In the genomic region with DNA sequence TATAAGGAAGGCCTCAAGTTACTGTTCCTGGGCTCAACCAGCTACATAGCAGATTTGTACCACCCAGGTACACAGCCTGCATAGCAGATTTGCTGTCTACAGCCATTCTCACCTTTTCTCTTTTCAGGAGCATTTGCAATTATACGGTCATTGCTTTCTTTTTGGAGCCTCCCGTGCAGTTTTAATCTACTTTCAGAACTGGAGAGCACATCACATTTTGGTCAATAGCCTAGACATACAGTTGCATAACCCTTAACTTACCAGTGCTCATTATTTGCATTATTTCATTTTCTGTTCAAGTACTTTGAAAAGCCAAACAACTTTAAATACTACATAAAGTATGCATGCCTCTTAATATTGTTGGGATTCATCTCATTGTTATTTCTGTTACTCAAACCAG, we compare ENCODE assay signal across 25 cellular contexts.
DNase-seq lines count a peak whose midpoint lies in the region; ATAC-seq, FAIRE-seq and TF ChIP-seq lines count a peak whose summit lies in the region.
"Had no signal": no experiment of that assay in that cellular context is flagged by ENCODE, and none has a peak within 500 bp of the region (broad histone marks: within the 10 kb centered on the region; RNA-seq: fewer than 3 reads in every experiment).

No MANE protein-coding gene starts in this region.

- TF ChIP-seq POLR2A in HepG2 (IDR thresholded peaks at IDR 0.05; ENCODE audit: insufficient read depth in 1 of 2, low read depth in 2 of 2, low read length in 2 of 2) (no peak), IMR-90 (IDR thresholded peaks at IDR 0.05; ENCODE audit: low read depth, low read length) (no peak)

- H3K9me1 ChIP-seq in IMR-90 (ENCODE audit: insufficient read depth, low read length), result no peaks in the 10 kb centered on the region

- H3K14ac ChIP-seq in IMR-90 (replicated peaks; ENCODE audit: low read depth, low read length), result no peak overlapping the region

- H3K4me3 ChIP-seq in liver (ENCODE audit: low read depth in 1 of 3, low read length in 3 of 3) (no peak overlapping the region), HepG2 (replicated peaks in 1 of 3; ENCODE audit: insufficient read depth in 1 of 3, low read depth in 2 of 3, low read length in 3 of 3) (no peak overlapping the region), IMR-90 (ENCODE audit: insufficient read depth, low read depth, low read length) (no peak overlapping the region)
- H3K4me3 ChIP-seq: BLaER1, GM12878 had no signal

- no peak for DNase-seq in HepG2 (ENCODE audit: low spot score)
- DNase-seq in IMR-90, result no peak
- no peak for DNase-seq in left lobe of liver (ENCODE audit: low spot score)
- DNase-seq in NCI-H1694 (lab: John Stamatoyannopoulos, UW), result no peak
- DNase-seq: ACHN; BE2C; C1 segment of cervical spinal cord; CD4-positive, alpha-beta memory T cell; CD4-positive, CD25-positive, alpha-beta regulatory T cell; CD8-positive, alpha-beta memory T cell; COR-L47; DMS 273 treated with DMSO at 0.1 percent for 48 hours; DMS153; DMS53; DMS79; DND-41; EL; GDM1 had no signal

- no peak overlapping the region for H2AK5ac ChIP-seq in IMR-90 (ENCODE audit: low read depth, low read length)

- FAIRE-seq in HepG2 (lab: Jason Lieb, UNC), result no peak
- FAIRE-seq: A204.1, GM12878 had no signal

- H2BK15ac ChIP-seq in IMR-90 (ENCODE audit: low read depth, low read length), result no peak overlapping the region

- H2BK20ac ChIP-seq in IMR-90 (ENCODE audit: low read depth, low read length), result no peak overlapping the region

- intact Hi-C loops in HepG2 (cut with micrococcal nuclease; ENCODE audit: unreplicated experiment), result no loop called here
- intact Hi-C loops in IMR-90 (cut with micrococcal nuclease), result no loop called here

- H3K27me3 ChIP-seq in liver (ENCODE audit: control insufficient read depth in 4 of 4, insufficient read depth in 4 of 4, low read length in 3 of 4), result no peaks in the 10 kb centered on the region
- H3K27me3 ChIP-seq in HepG2 (ENCODE audit: control insufficient read depth in 1 of 2, insufficient read depth in 2 of 2, low read length in 2 of 2), result no peaks in the 10 kb centered on the region
- no peaks in the 10 kb centered on the region for H3K27me3 ChIP-seq in IMR-90 (ENCODE audit: control insufficient read depth, insufficient read depth, low read length)
- H3K27me3 ChIP-seq: BE2C, BLaER1 had no signal

- ATAC-seq in HepG2 (no peak), IMR-90 (ENCODE audit: low read depth) (0 out of 2 replicates have a peak, but pooled peaks have one; percentile 27), left lobe of liver (peak; percentile 63), GM18868 (IDR thresholded peaks at IDR 0.05; ENCODE audit: unreplicated experiment) (no peak), GM21423 (IDR thresholded peaks at IDR 0.05; ENCODE audit: unreplicated experiment) (no peak)
- ATAC-seq: GM12878 had no signal

- peak overlapping the region in 1 of 2 experiments; percentile 16; a peak in 1 of 4 replicates for H4K8ac ChIP-seq in IMR-90 (ENCODE audit: low read depth in 2 of 2, low read length in 2 of 2)

- H2AFZ ChIP-seq in HepG2 (ENCODE audit: low read length) (no peak overlapping the region), IMR-90 (replicated peaks; ENCODE audit: low read length, poor library complexity) (no peak overlapping the region)

- TF ChIP-seq RAD21 in liver (IDR thresholded peaks at IDR 0.05) (no peak), HepG2 (CRISPR knock-in tag; IDR thresholded peaks at IDR 0.05) (no peak), IMR-90 (IDR thresholded peaks at IDR 0.05; ENCODE audit: low read length) (no peak)

- dilution Hi-C loops in IMR-90 (cut with HindIII; ENCODE audit: low sequenced_read_pairs, unreplicated experiment), result no loop called here

- H3K9me3 ChIP-seq in liver (ENCODE audit: control insufficient read depth in 4 of 4, low read length in 3 of 4) (no peaks in the 10 kb centered on the region), HepG2 (ENCODE audit: low read length) (no peaks in the 10 kb centered on the region), IMR-90 (ENCODE audit: control insufficient read depth, insufficient read depth, low read length) (no peaks in the 10 kb centered on the region)
- H3K9me3 ChIP-seq: BE2C, BLaER1 had no signal

- no peak overlapping the region for H2AK9ac ChIP-seq in IMR-90 (replicated peaks; ENCODE audit: low read depth, low read length, poor library complexity)

- BruUV-seq in HepG2 (replicated peaks; lab: Mats Ljungman, UMichigan), result no TSS peak
- BruUV-seq in IMR-90 (replicated peaks; lab: Mats Ljungman, UMichigan), result no TSS peak

- H3K4ac ChIP-seq in IMR-90 (ENCODE audit: low read depth, low read length), result no peak overlapping the region

- H3K27ac ChIP-seq in liver (ENCODE audit: low read depth in 1 of 2, low read length in 2 of 2), result no peak overlapping the region
- no peak overlapping the region for H3K27ac ChIP-seq in HepG2 (ENCODE audit: extremely low read length, insufficient read depth, low read length)
- H3K27ac ChIP-seq in IMR-90 (ENCODE audit: insufficient read depth, low read length), result no peak overlapping the region
- H3K27ac ChIP-seq: 22Rv1, BLaER1 had no signal

- H2BK5ac ChIP-seq in IMR-90 (ENCODE audit: low read depth, low read length, poor library complexity, severe bottlenecking), result no peak overlapping the region

- peaks cover 2 to 19% (median 11%) of the 10 kb centered on the region in 4 donors for H3K4me1 ChIP-seq in liver (ENCODE audit: control insufficient read depth in 4 of 4, insufficient read depth in 4 of 4, low read length in 3 of 4)
- peaks cover 28% of the 10 kb centered on the region for H3K4me1 ChIP-seq in HepG2 (ENCODE audit: insufficient read depth, low read length)
- peaks cover 4% of the 10 kb centered on the region; the same call in 1 of the 2 replicates for H3K4me1 ChIP-seq in IMR-90 (ENCODE audit: control insufficient read depth, insufficient read depth, low read length)
- H3K4me1 ChIP-seq: BLaER1 had no signal

- H3K79me2 ChIP-seq in HepG2 (ENCODE audit: insufficient read depth, low read length), result no peaks in the 10 kb centered on the region

- H3K56ac ChIP-seq in IMR-90 (ENCODE audit: extremely low read depth, insufficient read depth, low read length), result no peak overlapping the region

- 26% methylated on average over 2 of the region's 2 CpGs for WGBS in liver
- WGBS in HepG2 (ENCODE audit: low lambda C conversion rate), result 86% methylated on average over 2 of the region's 2 CpGs
- WGBS in IMR-90 (ENCODE audit: extremely low coverage in 2 of 2, insufficient read length in 1 of 2), 2 experiments, result 90% methylated on average over 2 of the region's 2 CpGs; no CpG with 5 or more reads in 1 of the 2 experiments

- H3K9ac ChIP-seq in liver (ENCODE audit: low read depth in 1 of 2, low read length in 2 of 2) (no peak overlapping the region), HepG2 (ENCODE audit: insufficient read depth, low read depth, low read length) (no peak overlapping the region), IMR-90 (ENCODE audit: low read depth, low read length) (no peak overlapping the region)
- H3K9ac ChIP-seq: BLaER1 had no signal

- no peak overlapping the region for H3K23ac ChIP-seq in IMR-90 (ENCODE audit: low read depth, low read length)

- H3K4me2 ChIP-seq in HepG2 (ENCODE audit: low read depth, low read length) (no peak overlapping the region), IMR-90 (ENCODE audit: low read depth, low read length) (no peak overlapping the region)
- H3K4me2 ChIP-seq: BLaER1 had no signal

- CTCF ChIA-PET in HepG2 (lab: Yijun Ruan, JAX; ENCODE audit: low intra/inter-chr PET ratio, low total read pairs) (no interaction called here), IMR-90 (lab: Yijun Ruan, JAX) (no interaction called here)

- POLR2A ChIA-PET in HepG2 (lab: Yijun Ruan, JAX), result no interaction called here
- POLR2A ChIA-PET in IMR-90 (lab: Charles Lee; ENCODE audit: unreplicated experiment), result no interaction called here

- no peak overlapping the region for H4K91ac ChIP-seq in IMR-90 (ENCODE audit: insufficient read depth, low read depth, low read length)

- H2BK120ac ChIP-seq in IMR-90 (ENCODE audit: low read depth, low read length), result no peak overlapping the region

- in situ Hi-C loops in HepG2 (cut with HindIII; ENCODE audit: extremely low pct_ligation_motif_present, low pct_unique_long_range_greater_than_20kb), result no loop called here
- in situ Hi-C loops in IMR-90 (cut with MboI; ENCODE audit: low sequenced_read_pairs), result no loop called here

- peaks cover 14 to 84% (median 73%) of the 10 kb centered on the region in 4 donors for H3K36me3 ChIP-seq in liver (ENCODE audit: control insufficient read depth in 4 of 4, insufficient read depth in 3 of 4, low read depth in 1 of 4, low read length in 3 of 4)
- H3K36me3 ChIP-seq in HepG2 (replicated peaks in 1 of 2; ENCODE audit: control insufficient read depth in 1 of 2, insufficient read depth in 2 of 2, low read length in 2 of 2), result peaks cover 47 to 74% of the 10 kb centered on the region in 2 experiments
- peaks cover 2% of the 10 kb centered on the region; the same call in 1 of the 2 replicates for H3K36me3 ChIP-seq in IMR-90 (ENCODE audit: control insufficient read depth, insufficient read depth, low read length)
- H3K36me3 ChIP-seq: BE2C had no signal

- TF ChIP-seq EP300 in HepG2 (IDR thresholded peaks at IDR 0.05; ENCODE audit: low read depth in 2 of 2, low read length in 2 of 2) (no peak), HepG2 (CRISPR knock-in tag; IDR thresholded peaks at IDR 0.05; ENCODE audit: borderline replicate concordance) (no peak)

- H3K18ac ChIP-seq in IMR-90 (ENCODE audit: low read depth, low read length), result no peak overlapping the region; the same call in 1 of the 2 replicates

- no peak for TF ChIP-seq CTCF in liver (IDR thresholded peaks at IDR 0.05; ENCODE audit: low read depth, low read length, missing input control)
- TF ChIP-seq CTCF in HepG2 (CRISPR knock-in tag; IDR thresholded peaks at IDR 0.05), result no peak
- TF ChIP-seq CTCF in IMR-90 (conservative IDR thresholded peaks at IDR 0.05; ENCODE audit: low read depth, low read length), result no peak

- H4K20me1 ChIP-seq in HepG2 (ENCODE audit: insufficient read depth, low read length) (peaks cover 5% of the 10 kb centered on the region; the same call in 1 of the 2 replicates), IMR-90 (ENCODE audit: insufficient read depth, low read length) (no peaks in the 10 kb centered on the region)
- H4K20me1 ChIP-seq: BLaER1 had no signal

- H4K5ac ChIP-seq in IMR-90 (ENCODE audit: low read depth, low read length), result peak overlapping the region; percentile 28; the same call in 1 of the 2 replicates

- H3K79me1 ChIP-seq in IMR-90 (ENCODE audit: low read depth in 1 of 2, low read length in 2 of 2), result no peaks in the 10 kb centered on the region

TF ChIP-seq in liver, 16 proteins besides CTCF, POLR2A, EP300 and RAD21 (continues in another document):
- no peak for TF ChIP-seq NR2F2 (IDR thresholded peaks at IDR 0.05)
- no peak for TF ChIP-seq FOXA2 (IDR thresholded peaks at IDR 0.05)
- TF ChIP-seq RXRA (IDR thresholded peaks at IDR 0.05), result no peak

TF ChIP-seq in IMR-90, 13 proteins besides CTCF, POLR2A, EP300 and RAD21 (continues in another document):
- TF ChIP-seq SMC3 (IDR thresholded peaks at IDR 0.05; ENCODE audit: low read depth, low read length) (no peak), NFE2L2 (IDR thresholded peaks at IDR 0.05; ENCODE audit: low read depth, low read length) (no peak), CHD1 (IDR thresholded peaks at IDR 0.05; ENCODE audit: low read depth, low read length) (no peak), MAZ (IDR thresholded peaks at IDR 0.05; ENCODE audit: borderline replicate concordance, low read depth, low read length) (no peak), BHLHE40 (IDR thresholded peaks at IDR 0.05; ENCODE audit: low read depth, low read length) (no peak), RFX5 (IDR thresholded peaks at IDR 0.05; ENCODE audit: low read depth, low read length) (no peak)

Comparison
In these comparisons a context has a peak if more than half of its experiments do, and no peak if none do; other contexts are left out.
1. ATAC-seq: peak in IMR-90 (single experiment) and left lobe of liver (single experiment); none in HepG2 (single experiment), GM18868 (single experiment) and GM21423 (single experiment).